ENCODE assay signal across 1 cellular context in the genomic region with DNA sequence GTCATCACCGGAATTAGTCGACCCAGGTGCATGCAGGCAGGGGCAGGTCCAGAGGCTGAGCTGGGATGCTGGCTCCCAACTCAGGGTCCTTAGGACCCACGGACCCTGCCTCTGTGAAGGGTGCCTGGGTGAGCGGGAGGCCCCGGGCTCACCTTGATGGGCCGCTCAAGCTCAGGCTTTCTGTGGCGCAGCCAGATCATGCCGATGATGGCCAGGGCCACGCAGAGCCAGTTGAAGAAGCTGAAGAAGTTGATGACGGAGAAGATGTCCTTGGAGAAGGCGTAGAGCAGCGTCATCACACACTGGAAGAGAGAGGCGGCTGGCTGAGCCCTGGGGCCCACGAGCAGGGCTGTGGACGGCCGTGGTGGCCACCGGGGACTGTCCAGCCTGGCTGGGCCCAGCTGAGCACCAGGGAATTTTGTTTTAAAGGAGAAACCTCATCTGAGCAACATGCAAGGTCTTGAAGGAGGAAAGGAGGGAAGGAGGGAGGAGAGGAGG.
A peak's percentile ranks its signal among the peaks of the same experiment; 100 is the strongest.
TF ChIP-seq lines count a peak whose summit lies in the region.

No MANE protein-coding gene starts in this region.

TF ChIP-seq in K562, 482 proteins besides CTCF, POLR2A, EP300 and RAD21:
- TF ChIP-seq SRSF3 (IDR thresholded peaks at IDR 0.05; ENCODE audit: insufficient read depth, low read length) (no peak), RBFOX2 (IDR thresholded peaks at IDR 0.05; ENCODE audit: low read depth, low read length) (peak; percentile 46; the same call in 1 of the 2 replicates), POLR2G (IDR thresholded peaks at IDR 0.05; ENCODE audit: low read depth, low read length) (peak; percentile 58), BCOR (IDR thresholded peaks at IDR 0.05) (no peak)
- TF ChIP-seq, protein P1, sequence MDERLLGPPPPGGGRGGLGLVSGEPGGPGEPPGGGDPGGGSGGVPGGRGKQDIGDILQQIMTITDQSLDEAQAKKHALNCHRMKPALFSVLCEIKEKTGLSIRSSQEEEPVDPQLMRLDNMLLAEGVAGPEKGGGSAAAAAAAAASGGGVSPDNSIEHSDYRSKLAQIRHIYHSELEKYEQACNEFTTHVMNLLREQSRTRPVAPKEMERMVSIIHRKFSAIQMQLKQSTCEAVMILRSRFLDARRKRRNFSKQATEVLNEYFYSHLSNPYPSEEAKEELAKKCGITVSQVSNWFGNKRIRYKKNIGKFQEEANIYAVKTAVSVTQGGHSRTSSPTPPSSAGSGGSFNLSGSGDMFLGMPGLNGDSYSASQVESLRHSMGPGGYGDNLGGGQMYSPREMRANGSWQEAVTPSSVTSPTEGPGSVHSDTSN (CRISPR knock-in tag; IDR thresholded peaks at IDR 0.05; ENCODE audit: low read depth) = no peak
- TF ChIP-seq, protein P1 (tag; conservative IDR thresholded peaks at IDR 0.05; ENCODE audit: low read depth) = no peak
